In genomic region chr22:19178659-19179471, GRCh38 we compare ENCODE assay signal across 8 cellular contexts. TPM values are rescaled to one million over a fixed set of nuclear protein-coding genes. Genes with fewer than 3 reads are reported as not detected.
DNase-seq lines count a peak whose midpoint lies in the region; ATAC-seq and TF ChIP-seq lines count a peak whose summit lies in the region.

SLC25A1 (minus strand) TSS chr22:19178736; CDS start chr22:19178673, 63 bp downstream.

- H3K4me2 ChIP-seq in parathyroid adenoma (ENCODE audit: low read length), result peak within 1 kb of the TSS; percentile 95

- H3K79me2 ChIP-seq in parathyroid adenoma, result no peaks in the 10 kb centered on the region

- ATAC-seq in Right ventricle myocardium superior (ENCODE audit: poor library complexity), result peak; percentile 94

- peak within 1 kb of the TSS; percentile 28 for H3K9ac ChIP-seq in parathyroid adenoma

- peak within 1 kb of the TSS; percentile 63 for H3K27ac ChIP-seq in parathyroid adenoma
- peak within 1 kb of the TSS; percentile 66 to 86 (median 76) for H3K27ac ChIP-seq in thyroid gland

- TF ChIP-seq CTCF in GM06990 (IDR thresholded peaks at IDR 0.05; ENCODE audit: insufficient read depth, low read length, poor library complexity, severe bottlenecking) (no peak), HFF-Myc (IDR thresholded peaks at IDR 0.05; ENCODE audit: low read depth, low read length, missing control alignments) (no peak), parathyroid adenoma (IDR thresholded peaks at IDR 0.05) (no peak), thyroid gland (IDR thresholded peaks at IDR 0.05) (no peak)

- DNase-seq in GM06990 (ENCODE audit: extremely low read depth, insufficient read length), result peak; percentile 89
- DNase-seq in HFF-Myc (ENCODE audit: extremely low read depth, low read depth), result no peak
- peak; percentile 90 for DNase-seq in NAMALWA (ENCODE audit: low spot score)
- peak; percentile 60 for DNase-seq in SW480 (ENCODE audit: low spot score)
- peak; percentile 53 for DNase-seq in activated naive CD8-positive, alpha-beta T cell treated with anti-CD3 and anti-CD28 coated beads, Interleukin-2, amount 50 U/mL, for 16 hours (ENCODE audit: low read depth, low spot score)
- peak; percentile 96 for DNase-seq in Right ventricle myocardium superior
- peak; percentile 92 for DNase-seq in thyroid gland

- peak; percentile 41 to 81 for TF ChIP-seq POLR2A in thyroid gland (IDR thresholded peaks at IDR 0.05)

- H2AFZ ChIP-seq in parathyroid adenoma, result peak within 1 kb of the TSS; percentile 84

- H3K36me3 ChIP-seq in GM06990 (ENCODE audit: control insufficient read depth, insufficient read depth, low read length) (peaks cover 3% of the 10 kb centered on the region), parathyroid adenoma (ENCODE audit: control insufficient read depth, insufficient read depth, low read length) (no peaks in the 10 kb centered on the region), thyroid gland (no peaks in the 10 kb centered on the region)

- intact Hi-C loops in Right ventricle myocardium superior (cut with DNase I), result no loop called here
- intact Hi-C loops in thyroid gland (cut with DNase I), result loop anchor here (5.0 kb wide), 2 partner anchors 113 to 253 kb away; partner anchors contain the start of genes CLTCL1, HIRA and MRPL40

- H3K9me3 ChIP-seq in parathyroid adenoma (ENCODE audit: control insufficient read depth, low read length), result no peaks in the 10 kb centered on the region
- no peaks in the 10 kb centered on the region for H3K9me3 ChIP-seq in thyroid gland

- 2 to 4% methylated on average over 8 to 13 of the region's 84 CpGs for WGBS in thyroid gland, 2 donors

- H3K27me3 ChIP-seq in GM06990 (replicated peaks; ENCODE audit: control insufficient read depth, insufficient read depth, low read length) (no peaks in the 10 kb centered on the region; the same call in none of the 2 replicates), parathyroid adenoma (ENCODE audit: control insufficient read depth, insufficient read depth, low read length) (no peaks in the 10 kb centered on the region), thyroid gland (no peaks in the 10 kb centered on the region)

- no peaks in the 10 kb centered on the region for H3K4me1 ChIP-seq in parathyroid adenoma
- peaks cover 14 to 51% of the 10 kb centered on the region in 2 donors for H3K4me1 ChIP-seq in thyroid gland

- H3K4me3 ChIP-seq in GM06990 (replicated peaks; ENCODE audit: low read depth, low read length), result peak within 1 kb of the TSS; percentile 78
- H3K4me3 ChIP-seq in HFF-Myc (replicated peaks; ENCODE audit: low read depth, low read length), result peak within 1 kb of the TSS; percentile 71
- H3K4me3 ChIP-seq in parathyroid adenoma (ENCODE audit: low read depth, low read length), result peak within 1 kb of the TSS; percentile 70
- H3K4me3 ChIP-seq in thyroid gland (replicated peaks in 1 of 3), result peak within 1 kb of the TSS; percentile 77 to 92 (median 82)

RNA-seq across cellular contexts. Expression of gene SLC25A1, which starts in this region (rescaled TPM):
- total RNA-seq in Right ventricle myocardium superior (26.6 TPM), thyroid gland (10 to 100 TPM; 38.7 to 79.9 (median 62.1) TPM)
